ENCODE assay signal across 8 cellular contexts in genomic region chr3:170044795-170045244, GRCh38. TPM values are rescaled to one million over a fixed set of nuclear protein-coding genes. Genes with fewer than 3 reads are reported as not detected.
DNase-seq lines count a peak whose midpoint lies in the region; ATAC-seq and TF ChIP-seq lines count a peak whose summit lies in the region.

No MANE protein-coding gene starts in this region.

- TF ChIP-seq CTCF in activated B cell treated with CpG ODN at 0.5 μM for 24 hours (IDR thresholded peaks at IDR 0.05): no peak
- TF ChIP-seq CTCF in thoracic aorta (IDR thresholded peaks at IDR 0.05): no peak
- TF ChIP-seq CTCF in psoas muscle (IDR thresholded peaks at IDR 0.05): no peak

- H3K4me1 ChIP-seq in thoracic aorta (ENCODE audit: control insufficient read depth in 1 of 2, low read depth in 2 of 2) (no peaks in the 10 kb centered on the region), psoas muscle (no peaks in the 10 kb centered on the region)

- ATAC-seq in GM19023 (IDR thresholded peaks at IDR 0.05; ENCODE audit: unreplicated experiment) (peak; percentile 78), HG03097 (IDR thresholded peaks at IDR 0.05; ENCODE audit: low FRiP score, unreplicated experiment) (peak; percentile 73), activated B cell treated with CpG ODN at 0.5 μM for 24 hours (ENCODE audit: low read depth) (peak; percentile 77), thoracic aorta (ENCODE audit: insufficient number of reproducible peaks, low FRiP score, low read depth) (no peak), psoas muscle (no peak)

- POLR2A ChIA-PET in activated B cell treated with CpG ODN at 0.5 μM for 24 hours (lab: Charles Lee): interaction anchor here (0.6 to 5.4 kb wide), 16 partner anchors 11 to 311 kb away, joined by 3 to 121 read pairs (median 4); partner anchors contain the start of genes PHC3, SEC62 and TERC

- H3K27me3 Mint-ChIP-seq in activated B cell treated with CpG ODN at 0.5 μM for 24 hours: no peaks in the 10 kb centered on the region

- H3K4me1 Mint-ChIP-seq in activated B cell treated with CpG ODN at 0.5 μM for 24 hours: peaks cover 65% of the 10 kb centered on the region

- H3K27ac ChIP-seq in thoracic aorta (no peak overlapping the region), psoas muscle (no peak overlapping the region)

- peak overlapping the region; percentile 23 for H3K4me3 ChIP-seq in thoracic aorta
- H3K4me3 ChIP-seq in psoas muscle: no peak overlapping the region
- H3K4me3 ChIP-seq in H7 (ENCODE audit: insufficient read depth, low read depth, low read length): no peak overlapping the region

- intact Hi-C loops in activated B cell treated with CpG ODN at 0.5 μM for 24 hours (cut with micrococcal nuclease): loop anchor here (1.0 to 2.0 kb wide), 4 partner anchors 8 to 312 kb away; partner anchors contain the start of genes GPR160, LRRC34, LRRIQ4 and SKIL
- intact Hi-C loops in psoas muscle (cut with DNase I): no loop called here

- H3K9me3 Mint-ChIP-seq in activated B cell treated with CpG ODN at 0.5 μM for 24 hours: no peaks in the 10 kb centered on the region

- no peaks in the 10 kb centered on the region for H3K27me3 ChIP-seq in thoracic aorta (replicated peaks; ENCODE audit: insufficient read depth)
- peaks cover 0 to 21% (median 4%) of the 10 kb centered on the region in 3 donors for H3K27me3 ChIP-seq in psoas muscle (ENCODE audit: insufficient read depth in 3 of 3, low read length in 2 of 3)
- no peaks in the 10 kb centered on the region; the same call in 1 of the 2 replicates for H3K27me3 ChIP-seq in H7 (ENCODE audit: control insufficient read depth, insufficient read depth, low read length)

- 77 to 81% (median 80%) methylated on average over 8 of the region's 8 CpGs for WGBS in psoas muscle, 3 donors

- peak; percentile 46 for DNase-seq in Ammon's horn (ENCODE audit: low spot score)
- peak; percentile 45 for DNase-seq in activated B cell treated with CpG ODN at 0.5 μM for 24 hours
- no peak for DNase-seq in thoracic aorta (ENCODE audit: low spot score)
- DNase-seq in psoas muscle: no peak
- DNase-seq in HuH-7.5 (ENCODE audit: low spot score): no peak
- no peak for DNase-seq in H7

- peaks cover 27% of the 10 kb centered on the region for H3K36me3 Mint-ChIP-seq in activated B cell treated with CpG ODN at 0.5 μM for 24 hours (ENCODE audit: low read depth)

- no peaks in the 10 kb centered on the region for H3K36me3 ChIP-seq in thoracic aorta
- no peaks in the 10 kb centered on the region for H3K36me3 ChIP-seq in psoas muscle (ENCODE audit: insufficient read depth in 1 of 2, low read depth in 1 of 2)
- H3K36me3 ChIP-seq in H7 (replicated peaks; ENCODE audit: control insufficient read depth, insufficient read depth, low read length): no peaks in the 10 kb centered on the region

- H3K27ac Mint-ChIP-seq in activated B cell treated with CpG ODN at 0.5 μM for 24 hours: peak overlapping the region; percentile 87

- no peaks in the 10 kb centered on the region for H3K9me3 ChIP-seq in thoracic aorta
- H3K9me3 ChIP-seq in psoas muscle: no peaks in the 10 kb centered on the region

- H3K4me3 Mint-ChIP-seq in activated B cell treated with CpG ODN at 0.5 μM for 24 hours: peak overlapping the region; percentile 64

- CTCF ChIA-PET in activated B cell treated with CpG ODN at 0.5 μM for 24 hours (lab: Charles Lee): interaction anchor here (0.7 to 1.3 kb wide), 6 partner anchors 10 to 182 kb away, joined by 3 to 9 read pairs (median 3); no protein-coding TSS in a partner anchor

RNA-seq across cellular contexts. Expression of gene GPR160, which starts 7.0 kb away (rescaled TPM):
- 63.2 and 65.5 TPM in 2 replicates for total RNA-seq in activated B cell treated with CpG ODN at 0.5 μM for 24 hours
- 1 to 10 TPM; 2.2 to 2.3 TPM for total RNA-seq in thoracic aorta
- 1 to 10 TPM in 1 of 4 donors, under 1 TPM in 3; 0.42 to 1.1 (median 0.87) TPM for total RNA-seq in psoas muscle
- 1 to 10 TPM in 1 of 3 donors, under 1 TPM in 2; 0.52 to 1.2 (median 0.64) TPM for polyA plus RNA-seq in psoas muscle
- total RNA-seq in H7 (2014; rRNA removed; shearing (Covaris generic)): 15.4 and 33.1 TPM in 2 replicates

Comparison
In these comparisons a context has a peak if more than half of its experiments do, and no peak if none do; other contexts are left out.
1. DNase-seq: peak in Ammon's horn (single experiment) and activated B cell treated with CpG ODN at 0.5 μM for 24 hours (single experiment); none in thoracic aorta (single experiment), psoas muscle (0 of 2), HuH-7.5 (single experiment) and H7 (single experiment).
2. ATAC-seq: peak in GM19023 (single experiment), HG03097 (single experiment) and activated B cell treated with CpG ODN at 0.5 μM for 24 hours (single experiment); none in thoracic aorta (single experiment) and psoas muscle (0 of 4).